14 cellular contexts compared by ENCODE assay signal in the genomic region with DNA sequence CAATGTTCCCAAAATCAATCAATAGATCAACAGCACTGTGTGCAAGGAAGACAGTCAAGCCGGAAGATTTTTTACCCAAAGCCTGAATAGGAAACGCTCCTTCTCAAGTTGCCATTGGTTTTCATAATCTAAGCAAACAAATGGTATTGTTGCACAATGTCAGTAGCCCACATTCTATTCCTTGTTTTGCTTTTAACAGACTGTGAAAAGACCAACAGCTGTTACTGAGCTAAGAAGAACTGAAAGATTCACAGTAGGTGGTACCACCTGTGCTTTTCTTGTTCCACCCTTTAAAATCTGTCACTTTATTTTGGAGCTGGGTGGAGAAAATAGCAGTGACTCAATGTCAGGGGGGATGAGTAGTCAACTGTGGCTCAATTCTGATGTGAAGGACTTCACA.
DNase-seq lines count a peak whose midpoint lies in the region; ATAC-seq, FAIRE-seq and TF ChIP-seq lines count a peak whose summit lies in the region.
"Had no signal": no experiment of that assay in that cellular context is flagged by ENCODE, and none has a peak within 500 bp of the region (broad histone marks: within the 10 kb centered on the region; RNA-seq: fewer than 3 reads in every experiment).

No MANE protein-coding gene starts in this region.

- TF ChIP-seq POLR2A in HepG2 (IDR thresholded peaks at IDR 0.05; ENCODE audit: insufficient read depth in 1 of 2, low read depth in 2 of 2, low read length in 2 of 2) (no peak), right lobe of liver (IDR thresholded peaks at IDR 0.05) (no peak), H1 (IDR thresholded peaks at IDR 0.05; ENCODE audit: control extremely low read depth in 1 of 2, low read depth in 2 of 2, low read length in 2 of 2) (no peak)

- H4K20me1 ChIP-seq in HepG2 (ENCODE audit: insufficient read depth, low read length) (no peaks in the 10 kb centered on the region), H1 (replicated peaks in 1 of 2; ENCODE audit: control insufficient read depth in 1 of 2, insufficient read depth in 2 of 2, low read length in 2 of 2) (no peaks in the 10 kb centered on the region)

- H3K14ac ChIP-seq in H1 (ENCODE audit: insufficient read length), result no peak overlapping the region

- POLR2A ChIA-PET in HepG2 (lab: Yijun Ruan, JAX), result no interaction called here
- POLR2A ChIA-PET in H1 (lab: Charles Lee; ENCODE audit: partially characterized antibody), result no interaction called here

- H4K91ac ChIP-seq in H1 (replicated peaks; ENCODE audit: insufficient read length, low read length), result no peak overlapping the region

- H3K4me3 Mint-ChIP-seq in effector memory CD8-positive, alpha-beta T cell, result no peak overlapping the region
- H3K4me3 Mint-ChIP-seq: activated CD8-positive, alpha-beta memory T cell treated with anti-CD3 and anti-CD28 coated beads, Interleukin-2, amount 10 ng/mL, durations not matched to agents 7 days and 5 days had no signal

- H3K79me2 ChIP-seq in HepG2 (ENCODE audit: insufficient read depth, low read length), result no peaks in the 10 kb centered on the region
- no peaks in the 10 kb centered on the region for H3K79me2 ChIP-seq in H1 (ENCODE audit: control insufficient read depth in 1 of 2, insufficient read depth in 2 of 2, low read length in 2 of 2)

- H3K4me3 ChIP-seq in HepG2 (replicated peaks in 1 of 3; ENCODE audit: insufficient read depth in 1 of 3, low read depth in 2 of 3, low read length in 3 of 3), result no peak overlapping the region
- H3K4me3 ChIP-seq in right lobe of liver, result no peak overlapping the region
- peak overlapping the region in 1 of 4 experiments; percentile 17; a peak in 1 of 8 replicates for H3K4me3 ChIP-seq in H1 (ENCODE audit: extremely low read depth in 1 of 4, insufficient read depth in 2 of 4, low read depth in 3 of 4, low read length in 4 of 4)
- H3K4me3 ChIP-seq: SJSA1 had no signal

- no TSS peak for BruUV-seq in HepG2 (replicated peaks; lab: Mats Ljungman, UMichigan)

- TF ChIP-seq RAD21 in HepG2 (CRISPR knock-in tag; IDR thresholded peaks at IDR 0.05) (no peak), H1 (IDR thresholded peaks at IDR 0.05 in 1 of 2, conservative IDR thresholded peaks at IDR 0.05 in 1 of 2; ENCODE audit: low read depth in 2 of 2, low read length in 2 of 2) (no peak)

- no peak overlapping the region for H4K5ac ChIP-seq in H1 (ENCODE audit: insufficient read length, low read depth, low read length)

- no peak overlapping the region for H2BK12ac ChIP-seq in H1 (ENCODE audit: low read depth, low read length)

- H3K27ac ChIP-seq in HepG2 (ENCODE audit: extremely low read length, insufficient read depth, low read length) (no peak overlapping the region), right lobe of liver (no peak overlapping the region), H1 (ENCODE audit: low read depth, low read length) (no peak overlapping the region)
- H3K27ac ChIP-seq: SJSA1 had no signal

- H3K4me2 ChIP-seq in HepG2 (ENCODE audit: low read depth, low read length) (no peak overlapping the region), H1 (ENCODE audit: insufficient read depth in 1 of 2, low read depth in 2 of 2, low read length in 2 of 2) (peak overlapping the region; percentile 29 to 56; a peak in 3 of 4 replicates)

- H3K36me3 ChIP-seq in HepG2 (replicated peaks in 1 of 2; ENCODE audit: control insufficient read depth in 1 of 2, insufficient read depth in 2 of 2, low read length in 2 of 2) (no peaks in the 10 kb centered on the region), right lobe of liver (no peaks in the 10 kb centered on the region), H1 (ENCODE audit: control insufficient read depth in 2 of 4, insufficient read depth in 4 of 4, low read length in 3 of 4) (no peaks in the 10 kb centered on the region)
- H3K36me3 ChIP-seq: SJSA1 had no signal

- no peak overlapping the region for H2BK5ac ChIP-seq in H1 (ENCODE audit: low read depth, low read length)

- ATAC-seq in HepG2 (peak; percentile 65), right lobe of liver (no peak), HG03039 (IDR thresholded peaks at IDR 0.05; ENCODE audit: unreplicated experiment) (no peak)
- ATAC-seq in effector memory CD8-positive, alpha-beta T cell (replicated peaks), result no peak
- ATAC-seq: activated CD8-positive, alpha-beta memory T cell treated with anti-CD3 and anti-CD28 coated beads, Interleukin-2, amount 10 ng/mL, durations not matched to agents 7 days and 5 days; activated naive CD4-positive, alpha-beta T cell treated with anti-CD3 and anti-CD28 coated beads, Interleukin-2, amount 50 U/mL, for 72 hours had no signal

- H3K27me3 Mint-ChIP-seq in effector memory CD8-positive, alpha-beta T cell, result no peaks in the 10 kb centered on the region
- H3K27me3 Mint-ChIP-seq: activated CD8-positive, alpha-beta memory T cell treated with anti-CD3 and anti-CD28 coated beads, Interleukin-2, amount 10 ng/mL, durations not matched to agents 7 days and 5 days had no signal

- peaks cover 5 to 13% of the 10 kb centered on the region in 2 donors for H3K9me3 Mint-ChIP-seq in effector memory CD8-positive, alpha-beta T cell

- no peak overlapping the region for H3K4ac ChIP-seq in H1 (replicated peaks; ENCODE audit: insufficient read length, low read depth, low read length)

- H3K27ac Mint-ChIP-seq in effector memory CD8-positive, alpha-beta T cell, result no peak overlapping the region
- H3K27ac Mint-ChIP-seq: activated CD8-positive, alpha-beta memory T cell treated with anti-CD3 and anti-CD28 coated beads, Interleukin-2, amount 10 ng/mL, durations not matched to agents 7 days and 5 days; activated naive CD4-positive, alpha-beta T cell treated with anti-CD3 and anti-CD28 coated beads, Interleukin-2, amount 50 U/mL, for 72 hours had no signal

- in situ Hi-C loops in HepG2 (cut with HindIII; ENCODE audit: extremely low pct_ligation_motif_present, low pct_unique_long_range_greater_than_20kb), result no loop called here

- H3K4me1 Mint-ChIP-seq in effector memory CD8-positive, alpha-beta T cell (ENCODE audit: low read depth in 2 of 2), result no peaks in the 10 kb centered on the region
- H3K4me1 Mint-ChIP-seq: activated CD8-positive, alpha-beta memory T cell treated with anti-CD3 and anti-CD28 coated beads, Interleukin-2, amount 10 ng/mL, durations not matched to agents 7 days and 5 days had no signal

- H2BK120ac ChIP-seq in H1 (replicated peaks; ENCODE audit: low read depth, low read length), result no peak overlapping the region

- H3K27me3 ChIP-seq in HepG2 (ENCODE audit: control insufficient read depth in 1 of 2, insufficient read depth in 2 of 2, low read length in 2 of 2) (no peaks in the 10 kb centered on the region), right lobe of liver (no peaks in the 10 kb centered on the region), H1 (replicated peaks in 1 of 4; ENCODE audit: control insufficient read depth in 3 of 4, extremely low read depth in 1 of 4, insufficient read depth in 3 of 4, low read length in 3 of 4) (no peaks in the 10 kb centered on the region)
- H3K27me3 ChIP-seq: SJSA1 had no signal

- H3K23ac ChIP-seq in H1 (ENCODE audit: insufficient read length), result no peak overlapping the region

- DNase-seq in HepG2 (ENCODE audit: low spot score), result peak; percentile 23
- DNase-seq in right lobe of liver, result no peak
- DNase-seq in NCI-H524 treated with DMSO at 0.1 percent for 48 hours (lab: John Stamatoyannopoulos, UW), result peak; percentile 82
- no peak for DNase-seq in H1 (ENCODE audit: low read depth in 1 of 2, low spot score in 2 of 2)
- DNase-seq in effector memory CD8-positive, alpha-beta T cell, result no peak
- no peak for DNase-seq in activated naive CD4-positive, alpha-beta T cell (lab: John Stamatoyannopoulos, UW)
- DNase-seq in urothelium cell line (ENCODE audit: low spot score), result no peak
- DNase-seq: activated CD8-positive, alpha-beta memory T cell treated with anti-CD3 and anti-CD28 coated beads, Interleukin-2, amount 10 ng/mL, durations not matched to agents 7 days and 5 days; central memory CD4-positive, alpha-beta T cell; GOT3; stimulated activated naive CD4-positive, alpha-beta T cell treated with Interleukin-2 at 50 U/mL for 16 hours had no signal

- H3K36me3 Mint-ChIP-seq in effector memory CD8-positive, alpha-beta T cell (ENCODE audit: insufficient read depth), result no peaks in the 10 kb centered on the region
- H3K36me3 Mint-ChIP-seq: activated CD8-positive, alpha-beta memory T cell treated with anti-CD3 and anti-CD28 coated beads, Interleukin-2, amount 10 ng/mL, durations not matched to agents 7 days and 5 days; activated naive CD4-positive, alpha-beta T cell treated with anti-CD3 and anti-CD28 coated beads, Interleukin-2, amount 50 U/mL, for 72 hours had no signal

- H3K18ac ChIP-seq in H1 (ENCODE audit: extremely low read depth, low read length), result no peak overlapping the region

- no peak overlapping the region for H2BK15ac ChIP-seq in H1 (ENCODE audit: low read length)

- no peak for FAIRE-seq in HepG2 (lab: Jason Lieb, UNC)
- FAIRE-seq in H1 (lab: Jason Lieb, UNC), result peak; percentile 70
- no peak for FAIRE-seq in urothelium cell line (lab: Jason Lieb, UNC)

- 3% methylated on average over 2 of the region's 2 CpGs for WGBS in HepG2 (ENCODE audit: low lambda C conversion rate)
- WGBS in right lobe of liver (ENCODE audit: insufficient coverage, low coverage, low lambda C conversion rate, missing lambda C conversion rate), result 16% methylated on average over 2 of the region's 2 CpGs
- WGBS in H1 (ENCODE audit: extremely low coverage in 1 of 2, insufficient coverage in 1 of 2, insufficient read length in 1 of 2, insufficient replicate concordance in 2 of 2, low coverage in 1 of 2, low lambda C conversion rate in 2 of 2, missing lambda C conversion rate in 1 of 2), 2 experiments, result 67% methylated on average over 2 of the region's 2 CpGs; no CpG with 5 or more reads in 1 of the 2 experiments

- TF ChIP-seq EP300 in HepG2 (IDR thresholded peaks at IDR 0.05; ENCODE audit: low read depth in 2 of 2, low read length in 2 of 2) (no peak), HepG2 (CRISPR knock-in tag; IDR thresholded peaks at IDR 0.05; ENCODE audit: borderline replicate concordance) (no peak), H1 (IDR thresholded peaks at IDR 0.05; ENCODE audit: borderline replicate concordance in 1 of 2, low read depth in 2 of 2, low read length in 2 of 2) (no peak)

- H2AFZ ChIP-seq in HepG2 (ENCODE audit: low read length) (no peak overlapping the region), H1 (ENCODE audit: low read length) (no peak overlapping the region)

- no peak overlapping the region for H3K56ac ChIP-seq in H1 (replicated peaks; ENCODE audit: insufficient read length, low read depth, low read length)

- H3K9ac ChIP-seq in HepG2 (ENCODE audit: insufficient read depth, low read depth, low read length) (no peak overlapping the region), H1 (replicated peaks in 1 of 4; ENCODE audit: extremely low read depth in 1 of 4, low read depth in 3 of 4, low read length in 3 of 4) (no peak overlapping the region)

- TF ChIP-seq CTCF in HepG2 (CRISPR knock-in tag; IDR thresholded peaks at IDR 0.05) (no peak), right lobe of liver (IDR thresholded peaks at IDR 0.05) (no peak), H1 (IDR thresholded peaks at IDR 0.05; ENCODE audit: control extremely low read depth in 1 of 3, insufficient read depth in 1 of 3, low read depth in 1 of 3, low read length in 3 of 3) (no peak)

- intact Hi-C loops in HepG2 (cut with micrococcal nuclease; ENCODE audit: unreplicated experiment), result no loop called here
- intact Hi-C loops in right lobe of liver (cut with DNase I), result no loop called here

- H2AK5ac ChIP-seq in H1 (ENCODE audit: low read depth, low read length), result no peak overlapping the region

- H3K9me3 ChIP-seq in HepG2 (ENCODE audit: low read length), result no peaks in the 10 kb centered on the region
- H3K9me3 ChIP-seq in right lobe of liver, result no peaks in the 10 kb centered on the region
- H3K9me3 ChIP-seq in H1 (ENCODE audit: insufficient read depth in 2 of 2, low read depth in 1 of 2, low read length in 1 of 2), result no peaks in the 10 kb centered on the region
- H3K9me3 ChIP-seq: SJSA1 had no signal

- H4K8ac ChIP-seq in H1 (ENCODE audit: extremely low read depth, insufficient read depth, low read length), result no peak overlapping the region

- no peaks in the 10 kb centered on the region; the same call in 1 of the 2 replicates for H3K23me2 ChIP-seq in H1 (ENCODE audit: low read depth, low read length)

- CTCF ChIA-PET in HepG2 (lab: Yijun Ruan, JAX; ENCODE audit: low intra/inter-chr PET ratio, low total read pairs) (no interaction called here), H1 (lab: Charles Lee; ENCODE audit: partially characterized antibody) (interaction anchor here (0.6 kb wide), 1 partner anchor 166 kb away, joined by 3 read pairs; no protein-coding TSS in a partner anchor)

- no peak overlapping the region for H2BK20ac ChIP-seq in H1 (ENCODE audit: low read length)

- H3K79me1 ChIP-seq in H1 (ENCODE audit: low read depth, low read length), result no peaks in the 10 kb centered on the region

- no peaks in the 10 kb centered on the region for H3K4me1 ChIP-seq in HepG2 (ENCODE audit: insufficient read depth, low read length)
- no peaks in the 10 kb centered on the region for H3K4me1 ChIP-seq in right lobe of liver
- H3K4me1 ChIP-seq in H1 (replicated peaks in 1 of 4; ENCODE audit: control insufficient read depth in 3 of 4, insufficient read depth in 4 of 4, low read length in 3 of 4), result no peaks in the 10 kb centered on the region; a peak in 1 of 7 replicates
- H3K4me1 ChIP-seq: SJSA1 had no signal

Comparison
In these comparisons a context has a peak if more than half of its experiments do, and no peak if none do; other contexts are left out.
1. DNase-seq: peak in HepG2 (single experiment) and NCI-H524 treated with DMSO at 0.1 percent for 48 hours (single experiment); none in right lobe of liver (0 of 3), H1 (0 of 2), effector memory CD8-positive, alpha-beta T cell (0 of 3), activated naive CD4-positive, alpha-beta T cell (0 of 4) and urothelium cell line (single experiment).
2. Of the 41 proteins assayed by ChIP-seq in both HepG2 and H1: peak only in HepG2: none; only in H1: SIN3A and TCF12; in both: CEBPB; in neither: 37; mixed calls (peak in some experiments, not most) for 1.